In the genomic region with DNA sequence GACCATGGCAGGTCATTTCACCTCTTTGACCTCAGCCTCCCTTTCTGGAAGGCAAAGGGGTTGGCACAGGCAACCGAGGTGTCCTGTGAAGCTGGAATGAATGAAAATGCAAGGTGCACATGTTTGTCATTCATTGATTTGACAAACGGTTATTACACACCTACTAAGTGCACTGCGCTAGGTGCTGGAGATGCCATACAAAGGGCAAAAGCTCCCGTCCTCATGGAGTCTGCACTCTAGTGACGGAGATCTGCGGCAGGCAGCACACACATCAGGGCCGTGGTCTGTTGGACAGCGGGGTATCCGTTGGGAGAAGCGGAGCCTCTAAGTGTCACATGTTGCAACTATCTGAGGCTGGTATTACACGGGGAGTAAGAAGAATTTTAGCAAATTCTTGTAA, we compare ENCODE assay signal across 1 cellular context.
TF ChIP-seq lines count a peak whose summit lies in the region.

No MANE protein-coding gene starts in this region.

TF ChIP-seq in SK-N-SH, 30 proteins besides CTCF, POLR2A, EP300 and RAD21 (continued from another document):
- TF ChIP-seq, protein P1, sequence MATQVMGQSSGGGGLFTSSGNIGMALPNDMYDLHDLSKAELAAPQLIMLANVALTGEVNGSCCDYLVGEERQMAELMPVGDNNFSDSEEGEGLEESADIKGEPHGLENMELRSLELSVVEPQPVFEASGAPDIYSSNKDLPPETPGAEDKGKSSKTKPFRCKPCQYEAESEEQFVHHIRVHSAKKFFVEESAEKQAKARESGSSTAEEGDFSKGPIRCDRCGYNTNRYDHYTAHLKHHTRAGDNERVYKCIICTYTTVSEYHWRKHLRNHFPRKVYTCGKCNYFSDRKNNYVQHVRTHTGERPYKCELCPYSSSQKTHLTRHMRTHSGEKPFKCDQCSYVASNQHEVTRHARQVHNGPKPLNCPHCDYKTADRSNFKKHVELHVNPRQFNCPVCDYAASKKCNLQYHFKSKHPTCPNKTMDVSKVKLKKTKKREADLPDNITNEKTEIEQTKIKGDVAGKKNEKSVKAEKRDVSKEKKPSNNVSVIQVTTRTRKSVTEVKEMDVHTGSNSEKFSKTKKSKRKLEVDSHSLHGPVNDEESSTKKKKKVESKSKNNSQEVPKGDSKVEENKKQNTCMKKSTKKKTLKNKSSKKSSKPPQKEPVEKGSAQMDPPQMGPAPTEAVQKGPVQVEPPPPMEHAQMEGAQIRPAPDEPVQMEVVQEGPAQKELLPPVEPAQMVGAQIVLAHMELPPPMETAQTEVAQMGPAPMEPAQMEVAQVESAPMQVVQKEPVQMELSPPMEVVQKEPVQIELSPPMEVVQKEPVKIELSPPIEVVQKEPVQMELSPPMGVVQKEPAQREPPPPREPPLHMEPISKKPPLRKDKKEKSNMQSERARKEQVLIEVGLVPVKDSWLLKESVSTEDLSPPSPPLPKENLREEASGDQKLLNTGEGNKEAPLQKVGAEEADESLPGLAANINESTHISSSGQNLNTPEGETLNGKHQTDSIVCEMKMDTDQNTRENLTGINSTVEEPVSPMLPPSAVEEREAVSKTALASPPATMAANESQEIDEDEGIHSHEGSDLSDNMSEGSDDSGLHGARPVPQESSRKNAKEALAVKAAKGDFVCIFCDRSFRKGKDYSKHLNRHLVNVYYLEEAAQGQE (IDR thresholded peaks at IDR 0.05; ENCODE audit: low read depth, low read length): no peak
- TF ChIP-seq TCF12 (IDR thresholded peaks at IDR 0.05) (no peak), CHD2 (IDR thresholded peaks at IDR 0.05; ENCODE audit: low read length, partially characterized antibody) (no peak)
- TF ChIP-seq, protein P2, sequence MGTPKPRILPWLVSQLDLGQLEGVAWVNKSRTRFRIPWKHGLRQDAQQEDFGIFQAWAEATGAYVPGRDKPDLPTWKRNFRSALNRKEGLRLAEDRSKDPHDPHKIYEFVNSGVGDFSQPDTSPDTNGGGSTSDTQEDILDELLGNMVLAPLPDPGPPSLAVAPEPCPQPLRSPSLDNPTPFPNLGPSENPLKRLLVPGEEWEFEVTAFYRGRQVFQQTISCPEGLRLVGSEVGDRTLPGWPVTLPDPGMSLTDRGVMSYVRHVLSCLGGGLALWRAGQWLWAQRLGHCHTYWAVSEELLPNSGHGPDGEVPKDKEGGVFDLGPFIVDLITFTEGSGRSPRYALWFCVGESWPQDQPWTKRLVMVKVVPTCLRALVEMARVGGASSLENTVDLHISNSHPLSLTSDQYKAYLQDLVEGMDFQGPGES (IDR thresholded peaks at IDR 0.05; ENCODE audit: low read depth, low read length): no peak
TF ChIP-seq in SK-N-SH: peak in this region for 0.
